18 cellular contexts compared by ENCODE assay signal in genomic region chr17:73616120-73616872, GRCh38. TPM values are rescaled to one million over a fixed set of nuclear protein-coding genes. Genes with fewer than 3 reads are reported as not detected.
DNase-seq lines count a peak whose midpoint lies in the region; TF ChIP-seq lines count a peak whose summit lies in the region.
"Had no signal": no experiment of that assay in that cellular context is flagged by ENCODE, and none has a peak within 500 bp of the region (broad histone marks: within the 10 kb centered on the region; RNA-seq: fewer than 3 reads in every experiment).

No MANE protein-coding gene starts in this region.

- no peak overlapping the region for H2AFZ ChIP-seq in osteoblast (ENCODE audit: low read length)

- no peak for DNase-seq in NT2/D1 (ENCODE audit: low read depth, low spot score)
- DNase-seq in osteoblast (ENCODE audit: insufficient read length, low spot score, missing footprints): peak; percentile 9
- no peak for DNase-seq in T1000 (lab: John Stamatoyannopoulos, UW)
- no peak for DNase-seq in Peyer's patch
- DNase-seq in H4 (ENCODE audit: low spot score): no peak
- DNase-seq in dorsolateral prefrontal cortex: no peak
- DNase-seq: activated B cell treated with CpG ODN at 0.5 μM for 24 hours; activated CD4-positive, alpha-beta memory T cell treated with anti-CD3 and anti-CD28 coated beads for 36 hours; activated effector memory CD4-positive, alpha-beta T cell treated with Interleukin-2 at 50 U/mL for 16 hours; activated naive CD8-positive, alpha-beta T cell treated with anti-CD3 and anti-CD28 coated beads, Interleukin-2, amount 50 U/mL, for 24 hours; cortex of kidney; left ventricle myocardium inferior; NCI-H1417; NCI-H2107; NCI-H510A treated with DMSO at 0.1 percent for 48 hours had no signal

- H4K20me1 ChIP-seq in BLaER1 (no peaks in the 10 kb centered on the region), osteoblast (ENCODE audit: insufficient read depth, low read length) (no peaks in the 10 kb centered on the region)

- peak overlapping the region; percentile 40 for H3K9ac ChIP-seq in BLaER1
- peak overlapping the region; percentile 14 for H3K9ac ChIP-seq in NT2/D1 (ENCODE audit: insufficient read length, low read depth)
- peak overlapping the region; percentile 21 for H3K9ac ChIP-seq in iPS-18a (ENCODE audit: low read length)

- no peaks in the 10 kb centered on the region for H3K27me3 ChIP-seq in BLaER1
- no peaks in the 10 kb centered on the region for H3K27me3 ChIP-seq in NT2/D1 (ENCODE audit: insufficient read depth, insufficient read length)
- no peaks in the 10 kb centered on the region for H3K27me3 ChIP-seq in iPS-18a (ENCODE audit: control insufficient read depth, insufficient read depth, low read length)
- H3K27me3 ChIP-seq in osteoblast (ENCODE audit: insufficient read depth, low read length): no peaks in the 10 kb centered on the region
- no peaks in the 10 kb centered on the region for H3K27me3 ChIP-seq in Peyer's patch
- H3K27me3 ChIP-seq in dorsolateral prefrontal cortex: peaks cover 0 to 12% (median 0%) of the 10 kb centered on the region in 45 donors
- H3K27me3 ChIP-seq: neutrophil had no signal

- intact Hi-C loops in dorsolateral prefrontal cortex (cut with DNase I): no loop called here

- no peaks in the 10 kb centered on the region for H3K79me2 ChIP-seq in osteoblast (ENCODE audit: insufficient read depth, low read length)

- peaks cover 72% of the 10 kb centered on the region for H3K4me1 ChIP-seq in BLaER1
- peaks cover 33% of the 10 kb centered on the region for H3K4me1 ChIP-seq in NT2/D1 (ENCODE audit: insufficient read depth, insufficient read length)
- H3K4me1 ChIP-seq in iPS-18a (ENCODE audit: control insufficient read depth, low read depth, low read length): peaks cover 53% of the 10 kb centered on the region
- H3K4me1 ChIP-seq in osteoblast (ENCODE audit: insufficient read depth, low read length): no peaks in the 10 kb centered on the region
- H3K4me1 ChIP-seq in Peyer's patch: no peaks in the 10 kb centered on the region
- H3K4me1 ChIP-seq: left ventricle myocardium inferior had no signal

- H3K36me3 ChIP-seq in BLaER1 (peaks cover 4% of the 10 kb centered on the region; the same call in 1 of the 2 replicates), NT2/D1 (ENCODE audit: insufficient read depth, insufficient read length, low read length) (no peaks in the 10 kb centered on the region), iPS-18a (ENCODE audit: control insufficient read depth, low read depth, low read length) (no peaks in the 10 kb centered on the region), osteoblast (ENCODE audit: insufficient read depth, low read length) (no peaks in the 10 kb centered on the region), Peyer's patch (no peaks in the 10 kb centered on the region)
- H3K36me3 ChIP-seq: left ventricle myocardium inferior, neutrophil had no signal

- TF ChIP-seq CTCF in osteoblast (IDR thresholded peaks at IDR 0.05; ENCODE audit: extremely low read depth, low read depth, low read length) (no peak), Peyer's patch (IDR thresholded peaks at IDR 0.05) (no peak), dorsolateral prefrontal cortex (IDR thresholded peaks at IDR 0.05 in 54 of 56, conservative IDR thresholded peaks at IDR 0.05 in 2 of 56; ENCODE audit: low read depth in 1 of 56, partially characterized antibody in 56 of 56) (no peak)

- H3K9me3 ChIP-seq in BLaER1 (peaks cover 16% of the 10 kb centered on the region), NT2/D1 (ENCODE audit: insufficient read depth, low read length) (peaks cover 21% of the 10 kb centered on the region), iPS-18a (ENCODE audit: control insufficient read depth, low read depth, low read length) (no peaks in the 10 kb centered on the region), osteoblast (ENCODE audit: low read depth, low read length) (no peaks in the 10 kb centered on the region), Peyer's patch (peaks cover 0 to 6% (median 0%) of the 10 kb centered on the region in 4 donors)
- H3K9me3 ChIP-seq: neutrophil had no signal

- H3K4me2 ChIP-seq in BLaER1: peak overlapping the region; percentile 57
- H3K4me2 ChIP-seq in osteoblast (ENCODE audit: insufficient read depth, low read length): no peak overlapping the region

- TF ChIP-seq POLR2A in Peyer's patch (IDR thresholded peaks at IDR 0.05): no peak

- H3K4me3 ChIP-seq in BLaER1 (no peak overlapping the region), NT2/D1 (ENCODE audit: insufficient read length, low read depth) (no peak overlapping the region), iPS-18a (ENCODE audit: low read length) (no peak overlapping the region), osteoblast (ENCODE audit: insufficient read depth, low read length) (no peak overlapping the region), Peyer's patch (no peak overlapping the region), dorsolateral prefrontal cortex (no peak overlapping the region)
- H3K4me3 ChIP-seq: left ventricle myocardium inferior had no signal

- H3K27ac ChIP-seq in BLaER1 (peak overlapping the region; percentile 42), iPS-18a (ENCODE audit: low read length) (no peak overlapping the region), osteoblast (ENCODE audit: low read depth, low read length) (no peak overlapping the region), Peyer's patch (no peak overlapping the region), dorsolateral prefrontal cortex (no peak overlapping the region)
- H3K27ac ChIP-seq: left ventricle myocardium inferior, neutrophil had no signal

RNA-seq across cellular contexts. Expression of gene SDK2, which starts 27.9 kb away (rescaled TPM):
- total RNA-seq in osteoblast: under 0.01 TPM in 2 replicates
- total RNA-seq in Peyer's patch: 1 to 10 TPM in 2 of 4 donors, under 1 TPM in 2; 0.18 to 3.3 (median 1.2) TPM
- total RNA-seq in H4 (2014; rRNA removed; shearing (Covaris generic)): 0.46 and 1.0 TPM in 2 replicates
- 10 to 100 TPM in 16 of 120 experiments, 1 to 10 TPM in 104; 4.6 to 13.3 (median 8.1) TPM for total RNA-seq in dorsolateral prefrontal cortex
